ENCODE assay signal across 1 cellular context in the genomic region with DNA sequence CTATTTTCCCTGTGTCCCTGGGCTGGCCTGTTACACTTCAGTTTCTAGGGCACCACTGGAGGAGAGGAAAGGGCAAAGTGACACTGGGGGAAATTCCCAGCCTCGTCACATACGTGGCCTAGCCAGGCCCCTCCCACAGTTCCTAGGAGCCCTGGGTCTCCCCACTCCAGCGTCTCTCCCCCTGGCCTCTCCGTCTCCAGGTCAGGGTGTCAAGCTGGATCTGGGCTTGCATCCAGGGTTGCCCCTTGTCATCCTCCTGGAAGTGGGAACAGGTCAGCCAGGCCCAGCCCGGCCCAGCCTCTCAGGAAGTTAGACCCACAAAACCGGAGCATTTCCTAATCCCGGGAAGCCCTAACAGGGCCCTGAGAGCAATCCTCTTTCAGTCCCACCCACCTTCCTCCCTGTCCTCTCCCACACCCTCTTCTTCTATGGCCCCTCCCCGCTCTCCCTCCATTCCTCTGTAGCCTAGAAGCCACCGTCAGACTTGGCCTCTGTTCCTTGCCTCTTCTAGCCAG.
TF ChIP-seq lines count a peak whose summit lies in the region.

No MANE protein-coding gene starts in this region.

TF ChIP-seq in WTC11, 78 proteins besides CTCF, POLR2A, EP300 and RAD21 (continued from another document):
- TF ChIP-seq, protein P1, sequence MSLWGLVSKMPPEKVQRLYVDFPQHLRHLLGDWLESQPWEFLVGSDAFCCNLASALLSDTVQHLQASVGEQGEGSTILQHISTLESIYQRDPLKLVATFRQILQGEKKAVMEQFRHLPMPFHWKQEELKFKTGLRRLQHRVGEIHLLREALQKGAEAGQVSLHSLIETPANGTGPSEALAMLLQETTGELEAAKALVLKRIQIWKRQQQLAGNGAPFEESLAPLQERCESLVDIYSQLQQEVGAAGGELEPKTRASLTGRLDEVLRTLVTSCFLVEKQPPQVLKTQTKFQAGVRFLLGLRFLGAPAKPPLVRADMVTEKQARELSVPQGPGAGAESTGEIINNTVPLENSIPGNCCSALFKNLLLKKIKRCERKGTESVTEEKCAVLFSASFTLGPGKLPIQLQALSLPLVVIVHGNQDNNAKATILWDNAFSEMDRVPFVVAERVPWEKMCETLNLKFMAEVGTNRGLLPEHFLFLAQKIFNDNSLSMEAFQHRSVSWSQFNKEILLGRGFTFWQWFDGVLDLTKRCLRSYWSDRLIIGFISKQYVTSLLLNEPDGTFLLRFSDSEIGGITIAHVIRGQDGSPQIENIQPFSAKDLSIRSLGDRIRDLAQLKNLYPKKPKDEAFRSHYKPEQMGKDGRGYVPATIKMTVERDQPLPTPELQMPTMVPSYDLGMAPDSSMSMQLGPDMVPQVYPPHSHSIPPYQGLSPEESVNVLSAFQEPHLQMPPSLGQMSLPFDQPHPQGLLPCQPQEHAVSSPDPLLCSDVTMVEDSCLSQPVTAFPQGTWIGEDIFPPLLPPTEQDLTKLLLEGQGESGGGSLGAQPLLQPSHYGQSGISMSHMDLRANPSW (CRISPR knock-in tag; conservative IDR thresholded peaks at IDR 0.05; ENCODE audit: low read depth): no peak
- TF ChIP-seq, protein P2, sequence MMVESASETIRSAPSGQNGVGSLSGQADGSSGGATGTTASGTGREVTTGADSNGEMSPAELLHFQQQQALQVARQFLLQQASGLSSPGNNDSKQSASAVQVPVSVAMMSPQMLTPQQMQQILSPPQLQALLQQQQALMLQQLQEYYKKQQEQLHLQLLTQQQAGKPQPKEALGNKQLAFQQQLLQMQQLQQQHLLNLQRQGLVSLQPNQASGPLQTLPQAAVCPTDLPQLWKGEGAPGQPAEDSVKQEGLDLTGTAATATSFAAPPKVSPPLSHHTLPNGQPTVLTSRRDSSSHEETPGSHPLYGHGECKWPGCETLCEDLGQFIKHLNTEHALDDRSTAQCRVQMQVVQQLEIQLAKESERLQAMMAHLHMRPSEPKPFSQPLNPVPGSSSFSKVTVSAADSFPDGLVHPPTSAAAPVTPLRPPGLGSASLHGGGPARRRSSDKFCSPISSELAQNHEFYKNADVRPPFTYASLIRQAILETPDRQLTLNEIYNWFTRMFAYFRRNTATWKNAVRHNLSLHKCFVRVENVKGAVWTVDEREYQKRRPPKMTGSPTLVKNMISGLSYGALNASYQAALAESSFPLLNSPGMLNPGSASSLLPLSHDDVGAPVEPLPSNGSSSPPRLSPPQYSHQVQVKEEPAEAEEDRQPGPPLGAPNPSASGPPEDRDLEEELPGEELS (CRISPR knock-in tag; IDR thresholded peaks at IDR 0.05): no peak
- TF ChIP-seq KAT7 (CRISPR knock-in tag; IDR thresholded peaks at IDR 0.05; ENCODE audit: borderline replicate concordance) (no peak), NR1H2 (CRISPR knock-in tag; IDR thresholded peaks at IDR 0.05) (no peak), SP1 (CRISPR knock-in tag; conservative IDR thresholded peaks at IDR 0.05) (no peak), EMX1 (CRISPR knock-in tag; IDR thresholded peaks at IDR 0.05) (no peak), ZNF416 (CRISPR knock-in tag; IDR thresholded peaks at IDR 0.05) (no peak), MXD4 (CRISPR knock-in tag; IDR thresholded peaks at IDR 0.05; ENCODE audit: borderline replicate concordance) (no peak), SOX15 (CRISPR knock-in tag; IDR thresholded peaks at IDR 0.05) (no peak)
- TF ChIP-seq, protein P3, sequence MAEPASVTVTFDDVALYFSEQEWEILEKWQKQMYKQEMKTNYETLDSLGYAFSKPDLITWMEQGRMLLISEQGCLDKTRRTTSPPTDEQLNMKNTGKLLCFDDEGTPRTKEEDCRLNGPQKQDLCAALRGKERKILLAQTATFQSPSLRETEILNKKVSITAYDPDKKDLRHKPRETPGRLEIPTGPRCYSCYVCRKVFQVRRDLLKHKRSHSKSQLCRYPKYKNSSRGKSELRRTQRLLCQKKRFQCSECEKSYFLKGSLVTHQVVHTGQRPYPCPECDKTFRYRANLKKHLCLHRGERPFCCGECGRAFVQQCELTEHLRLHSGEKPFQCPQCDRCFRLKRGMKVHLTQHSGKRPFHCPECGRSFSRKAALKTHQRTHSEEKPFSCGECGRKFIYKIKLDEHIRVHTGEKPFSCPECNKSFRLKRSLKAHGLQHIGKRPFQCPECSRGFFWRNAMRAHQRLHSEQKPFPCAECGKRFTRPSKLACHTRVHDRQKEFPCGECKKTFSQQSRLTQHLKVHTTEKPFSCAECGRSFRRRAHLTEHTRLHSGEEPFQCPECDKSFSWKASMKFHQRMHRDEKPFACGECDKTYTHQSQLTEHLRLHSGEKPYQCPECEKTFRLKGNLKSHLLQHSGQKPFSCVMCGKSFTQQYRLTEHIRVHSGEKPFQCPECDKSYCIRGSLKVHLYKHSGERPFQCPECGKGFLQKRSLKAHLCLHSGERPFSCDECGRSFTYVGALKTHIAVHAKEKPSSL (CRISPR knock-in tag; conservative IDR thresholded peaks at IDR 0.05): no peak
- TF ChIP-seq, protein P4, sequence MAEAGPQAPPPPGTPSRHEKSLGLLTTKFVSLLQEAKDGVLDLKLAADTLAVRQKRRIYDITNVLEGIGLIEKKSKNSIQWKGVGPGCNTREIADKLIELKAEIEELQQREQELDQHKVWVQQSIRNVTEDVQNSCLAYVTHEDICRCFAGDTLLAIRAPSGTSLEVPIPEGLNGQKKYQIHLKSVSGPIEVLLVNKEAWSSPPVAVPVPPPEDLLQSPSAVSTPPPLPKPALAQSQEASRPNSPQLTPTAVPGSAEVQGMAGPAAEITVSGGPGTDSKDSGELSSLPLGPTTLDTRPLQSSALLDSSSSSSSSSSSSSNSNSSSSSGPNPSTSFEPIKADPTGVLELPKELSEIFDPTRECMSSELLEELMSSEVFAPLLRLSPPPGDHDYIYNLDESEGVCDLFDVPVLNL (CRISPR knock-in tag; IDR thresholded peaks at IDR 0.05; ENCODE audit: borderline replicate concordance, low read depth): no peak
